In the genomic region with DNA sequence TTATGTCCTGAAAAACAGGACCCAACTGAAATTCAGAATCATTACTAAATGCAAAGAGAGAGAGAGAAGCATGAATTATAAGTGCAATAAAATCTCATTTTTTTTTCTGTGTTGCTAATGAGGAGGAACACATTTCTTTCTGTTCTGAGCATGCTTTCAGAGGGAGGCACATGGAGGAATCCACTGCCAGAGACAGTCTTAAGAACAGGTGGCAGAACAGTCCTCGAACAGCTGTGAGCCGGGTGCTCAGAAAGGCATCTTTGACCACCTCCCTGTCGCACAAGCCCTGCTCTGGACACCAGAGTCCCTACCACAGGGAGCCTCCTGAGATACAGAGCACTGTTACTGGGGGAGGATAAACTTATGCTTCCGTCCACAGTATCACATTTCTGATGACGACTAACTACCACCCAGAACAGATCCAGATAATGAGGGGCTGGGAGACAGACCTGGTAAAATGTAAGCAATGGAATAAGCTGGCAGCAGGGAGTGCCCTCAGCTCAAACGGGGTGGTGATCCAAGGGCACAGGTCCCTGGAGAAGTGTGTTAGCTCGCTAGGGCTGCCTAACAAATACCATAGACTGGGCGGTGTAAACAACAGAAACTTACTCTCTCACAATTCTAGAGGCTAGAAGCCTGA, we compare ENCODE assay signal across 1 cellular context.
TF ChIP-seq lines count a peak whose summit lies in the region.

No MANE protein-coding gene starts in this region.

TF ChIP-seq in GM23338, 12 proteins besides CTCF, POLR2A, EP300 and RAD21 (continued from another document):
- TF ChIP-seq EZH2 (IDR thresholded peaks at IDR 0.05; ENCODE audit: low read depth, unreplicated experiment) = no peak
- no peak for TF ChIP-seq ZNF114 (CRISPR knock-in tag; IDR thresholded peaks at IDR 0.05)
- no peak for TF ChIP-seq ZNF331 (CRISPR knock-in tag; IDR thresholded peaks at IDR 0.05; ENCODE audit: low read depth)
- no peak for TF ChIP-seq STAT1 (IDR thresholded peaks at IDR 0.05; ENCODE audit: unreplicated experiment)
- TF ChIP-seq NANOG (IDR thresholded peaks at IDR 0.05; ENCODE audit: borderline replicate concordance) = no peak
- TF ChIP-seq, protein P1, sequence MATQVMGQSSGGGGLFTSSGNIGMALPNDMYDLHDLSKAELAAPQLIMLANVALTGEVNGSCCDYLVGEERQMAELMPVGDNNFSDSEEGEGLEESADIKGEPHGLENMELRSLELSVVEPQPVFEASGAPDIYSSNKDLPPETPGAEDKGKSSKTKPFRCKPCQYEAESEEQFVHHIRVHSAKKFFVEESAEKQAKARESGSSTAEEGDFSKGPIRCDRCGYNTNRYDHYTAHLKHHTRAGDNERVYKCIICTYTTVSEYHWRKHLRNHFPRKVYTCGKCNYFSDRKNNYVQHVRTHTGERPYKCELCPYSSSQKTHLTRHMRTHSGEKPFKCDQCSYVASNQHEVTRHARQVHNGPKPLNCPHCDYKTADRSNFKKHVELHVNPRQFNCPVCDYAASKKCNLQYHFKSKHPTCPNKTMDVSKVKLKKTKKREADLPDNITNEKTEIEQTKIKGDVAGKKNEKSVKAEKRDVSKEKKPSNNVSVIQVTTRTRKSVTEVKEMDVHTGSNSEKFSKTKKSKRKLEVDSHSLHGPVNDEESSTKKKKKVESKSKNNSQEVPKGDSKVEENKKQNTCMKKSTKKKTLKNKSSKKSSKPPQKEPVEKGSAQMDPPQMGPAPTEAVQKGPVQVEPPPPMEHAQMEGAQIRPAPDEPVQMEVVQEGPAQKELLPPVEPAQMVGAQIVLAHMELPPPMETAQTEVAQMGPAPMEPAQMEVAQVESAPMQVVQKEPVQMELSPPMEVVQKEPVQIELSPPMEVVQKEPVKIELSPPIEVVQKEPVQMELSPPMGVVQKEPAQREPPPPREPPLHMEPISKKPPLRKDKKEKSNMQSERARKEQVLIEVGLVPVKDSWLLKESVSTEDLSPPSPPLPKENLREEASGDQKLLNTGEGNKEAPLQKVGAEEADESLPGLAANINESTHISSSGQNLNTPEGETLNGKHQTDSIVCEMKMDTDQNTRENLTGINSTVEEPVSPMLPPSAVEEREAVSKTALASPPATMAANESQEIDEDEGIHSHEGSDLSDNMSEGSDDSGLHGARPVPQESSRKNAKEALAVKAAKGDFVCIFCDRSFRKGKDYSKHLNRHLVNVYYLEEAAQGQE (IDR thresholded peaks at IDR 0.05; ENCODE audit: unreplicated experiment) = no peak
- TF ChIP-seq EZH2phosphoT487 (IDR thresholded peaks at IDR 0.05; ENCODE audit: unreplicated experiment) = no peak
- TF ChIP-seq, protein P2, sequence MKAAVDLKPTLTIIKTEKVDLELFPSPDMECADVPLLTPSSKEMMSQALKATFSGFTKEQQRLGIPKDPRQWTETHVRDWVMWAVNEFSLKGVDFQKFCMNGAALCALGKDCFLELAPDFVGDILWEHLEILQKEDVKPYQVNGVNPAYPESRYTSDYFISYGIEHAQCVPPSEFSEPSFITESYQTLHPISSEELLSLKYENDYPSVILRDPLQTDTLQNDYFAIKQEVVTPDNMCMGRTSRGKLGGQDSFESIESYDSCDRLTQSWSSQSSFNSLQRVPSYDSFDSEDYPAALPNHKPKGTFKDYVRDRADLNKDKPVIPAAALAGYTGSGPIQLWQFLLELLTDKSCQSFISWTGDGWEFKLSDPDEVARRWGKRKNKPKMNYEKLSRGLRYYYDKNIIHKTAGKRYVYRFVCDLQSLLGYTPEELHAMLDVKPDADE (IDR thresholded peaks at IDR 0.05) = no peak
